Comparison of ENCODE assay signal across 1 cellular context in genomic region chr19:39247701-39248664, GRCh38.
TF ChIP-seq lines count a peak whose summit lies in the region.

No MANE protein-coding gene starts in this region.

TF ChIP-seq in H1, 55 proteins besides CTCF, POLR2A, EP300 and RAD21:
- TF ChIP-seq E2F6 (IDR thresholded peaks at IDR 0.05): peak; percentile 87
- TF ChIP-seq RNF2 (IDR thresholded peaks at IDR 0.05; ENCODE audit: borderline replicate concordance, low read depth, low read length, missing control alignments, poor library complexity, severe bottlenecking): peak; percentile 19
- no peak for TF ChIP-seq RBBP5 (IDR thresholded peaks at IDR 0.05; ENCODE audit: borderline replicate concordance, low read depth, low read length)
- TF ChIP-seq KDM4A (IDR thresholded peaks at IDR 0.05; ENCODE audit: low read depth, low read length, severe bottlenecking): peak; percentile 81
- peak; percentile 96 for TF ChIP-seq SUZ12 (IDR thresholded peaks at IDR 0.05; ENCODE audit: low read length)
- peak; percentile 96 for TF ChIP-seq EZH2 (IDR thresholded peaks at IDR 0.05; ENCODE audit: low read depth, low read length, severe bottlenecking)
- peak; percentile 93 for TF ChIP-seq MAX (IDR thresholded peaks at IDR 0.05)
- peak; percentile 53 for TF ChIP-seq GABPA (IDR thresholded peaks at IDR 0.05; ENCODE audit: borderline replicate concordance, insufficient read depth, low read length)
- no peak for TF ChIP-seq FOSL1 (IDR thresholded peaks at IDR 0.05; ENCODE audit: insufficient read depth, low read depth, low read length)
